ENCODE assay signal across 1 cellular context in genomic region chr10:46002189-46002687, GRCh38.
TF ChIP-seq lines count a peak whose summit lies in the region.
"Not testable (repeated sequence)": the region's sequence is repeated elsewhere in the genome, so short reads cannot be mapped to it uniquely, and the experiment has no call there.

No MANE protein-coding gene starts in this region.

TF ChIP-seq in HepG2, 621 proteins besides CTCF, POLR2A, EP300 and RAD21 (continued from another document and continues in another):
- TF ChIP-seq, protein P1, sequence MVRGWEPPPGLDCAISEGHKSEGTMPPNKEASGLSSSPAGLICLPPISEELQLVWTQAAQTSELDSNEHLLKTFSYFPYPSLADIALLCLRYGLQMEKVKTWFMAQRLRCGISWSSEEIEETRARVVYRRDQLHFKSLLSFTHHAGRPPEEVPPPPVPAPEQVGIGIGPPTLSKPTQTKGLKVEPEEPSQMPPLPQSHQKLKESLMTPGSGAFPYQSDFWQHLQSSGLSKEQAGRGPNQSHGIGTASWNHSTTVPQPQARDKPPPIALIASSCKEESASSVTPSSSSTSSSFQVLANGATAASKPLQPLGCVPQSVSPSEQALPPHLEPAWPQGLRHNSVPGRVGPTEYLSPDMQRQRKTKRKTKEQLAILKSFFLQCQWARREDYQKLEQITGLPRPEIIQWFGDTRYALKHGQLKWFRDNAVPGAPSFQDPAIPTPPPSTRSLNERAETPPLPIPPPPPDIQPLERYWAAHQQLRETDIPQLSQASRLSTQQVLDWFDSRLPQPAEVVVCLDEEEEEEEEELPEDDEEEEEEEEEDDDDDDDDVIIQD (CRISPR knock-in tag; IDR thresholded peaks at IDR 0.05; ENCODE audit: low read depth), result peak; percentile 57; the same call in 1 of the 2 replicates
- TF ChIP-seq MED1 (CRISPR knock-in tag; IDR thresholded peaks at IDR 0.05) (peak; percentile 90), POLR2AphosphoS5 (IDR thresholded peaks at IDR 0.05; ENCODE audit: low read depth, low read length) (peak; percentile 32; the same call in 1 of the 2 replicates), HDAC2 (CRISPR knock-in tag; IDR thresholded peaks at IDR 0.05) (peak; percentile 79), GABPA (CRISPR knock-in tag; IDR thresholded peaks at IDR 0.05; ENCODE audit: low read depth) (peak; percentile 52; the same call in 1 of the 2 replicates), SATB2 (CRISPR knock-in tag; IDR thresholded peaks at IDR 0.05) (peak; percentile 82; the same call in 1 of the 2 replicates), GFI1 (CRISPR knock-in tag; IDR thresholded peaks at IDR 0.05; ENCODE audit: borderline replicate concordance) (0 out of 2 replicates have a peak, but pooled peaks have one; percentile 18), LCORL (IDR thresholded peaks at IDR 0.05) (peak; percentile 29; the same call in 1 of the 2 replicates), ZNF616 (CRISPR knock-in tag; IDR thresholded peaks at IDR 0.05; ENCODE audit: low read depth) (peak; percentile 51; the same call in 1 of the 2 replicates), KDM6A (CRISPR knock-in tag; IDR thresholded peaks at IDR 0.05; ENCODE audit: low read depth) (0 out of 2 replicates have a peak, but pooled peaks have one; percentile 23), ZNF800 (CRISPR knock-in tag; IDR thresholded peaks at IDR 0.05) (0 out of 2 replicates have a peak, but pooled peaks have one; percentile 35), HNF4G (IDR thresholded peaks at IDR 0.05; ENCODE audit: borderline replicate concordance, low read depth, low read length) (peak; percentile 81), HNF4G (CRISPR knock-in tag; IDR thresholded peaks at IDR 0.05; ENCODE audit: borderline replicate concordance, low read depth) (0 out of 2 replicates have a peak, but pooled peaks have one; percentile 29), SAP130 (CRISPR knock-in tag; IDR thresholded peaks at IDR 0.05; ENCODE audit: low read depth) (peak; percentile 59; the same call in 1 of the 2 replicates), SOX6 (CRISPR knock-in tag; IDR thresholded peaks at IDR 0.05) (peak; percentile 54), HNF4A (CRISPR knock-in tag; IDR thresholded peaks at IDR 0.05) (peak; percentile 93), MAX (IDR thresholded peaks at IDR 0.05) (0 out of 2 replicates have a peak, but pooled peaks have one; percentile 25), ZNF264 (CRISPR knock-in tag; IDR thresholded peaks at IDR 0.05) (peak; percentile 99), GATAD1 (CRISPR knock-in tag; IDR thresholded peaks at IDR 0.05) (peak; percentile 52), KAT8 (CRISPR knock-in tag; IDR thresholded peaks at IDR 0.05) (peak; percentile 60; the same call in 1 of the 2 replicates), ZBTB43 (CRISPR knock-in tag; conservative IDR thresholded peaks at IDR 0.05) (0 out of 2 replicates have a peak, but pooled peaks have one; percentile 35), ZNF331 (CRISPR knock-in tag; IDR thresholded peaks at IDR 0.05) (peak; percentile 33; the same call in 1 of the 2 replicates), CEBPG (CRISPR knock-in tag; IDR thresholded peaks at IDR 0.05) (peak; percentile 20; the same call in 1 of the 2 replicates), TBX2 (CRISPR knock-in tag; IDR thresholded peaks at IDR 0.05; ENCODE audit: borderline replicate concordance) (peak; percentile 52; the same call in 1 of the 2 replicates), MIXL1 (CRISPR knock-in tag; IDR thresholded peaks at IDR 0.05) (peak; percentile 60; the same call in 1 of the 2 replicates), FOXK1 (CRISPR knock-in tag; IDR thresholded peaks at IDR 0.05; ENCODE audit: borderline replicate concordance, low read depth) (peak; percentile 59; the same call in 1 of the 2 replicates), NCOA2 (CRISPR knock-in tag; IDR thresholded peaks at IDR 0.05) (peak; percentile 81), DRAP1 (CRISPR knock-in tag; IDR thresholded peaks at IDR 0.05) (0 out of 2 replicates have a peak, but pooled peaks have one; percentile 31), FOXO1 (CRISPR knock-in tag; IDR thresholded peaks at IDR 0.05) (peak; percentile 55), ZNF878 (CRISPR knock-in tag; IDR thresholded peaks at IDR 0.05) (peak; percentile 76), GABPB1 (CRISPR knock-in tag; IDR thresholded peaks at IDR 0.05) (peak; percentile 40; the same call in 1 of the 2 replicates), GATAD2A (CRISPR knock-in tag; IDR thresholded peaks at IDR 0.05) (peak; percentile 81), NFIC (IDR thresholded peaks at IDR 0.05; ENCODE audit: low read length) (0 out of 2 replicates have a peak, but pooled peaks have one; percentile 59), BATF2 (CRISPR knock-in tag; IDR thresholded peaks at IDR 0.05) (0 out of 2 replicates have a peak, but pooled peaks have one; percentile 12), KLF16 (CRISPR knock-in tag; IDR thresholded peaks at IDR 0.05) (0 out of 4 replicates have a peak, but pooled peaks of 1 of the 2 experiments have one; percentile 55), ZSCAN9 (CRISPR knock-in tag; IDR thresholded peaks at IDR 0.05; ENCODE audit: borderline replicate concordance) (0 out of 2 replicates have a peak, but pooled peaks have one; percentile 35), SIX1 (CRISPR knock-in tag; IDR thresholded peaks at IDR 0.05; ENCODE audit: borderline replicate concordance) (peak; percentile 43; the same call in 1 of the 2 replicates)
- TF ChIP-seq, protein P2, sequence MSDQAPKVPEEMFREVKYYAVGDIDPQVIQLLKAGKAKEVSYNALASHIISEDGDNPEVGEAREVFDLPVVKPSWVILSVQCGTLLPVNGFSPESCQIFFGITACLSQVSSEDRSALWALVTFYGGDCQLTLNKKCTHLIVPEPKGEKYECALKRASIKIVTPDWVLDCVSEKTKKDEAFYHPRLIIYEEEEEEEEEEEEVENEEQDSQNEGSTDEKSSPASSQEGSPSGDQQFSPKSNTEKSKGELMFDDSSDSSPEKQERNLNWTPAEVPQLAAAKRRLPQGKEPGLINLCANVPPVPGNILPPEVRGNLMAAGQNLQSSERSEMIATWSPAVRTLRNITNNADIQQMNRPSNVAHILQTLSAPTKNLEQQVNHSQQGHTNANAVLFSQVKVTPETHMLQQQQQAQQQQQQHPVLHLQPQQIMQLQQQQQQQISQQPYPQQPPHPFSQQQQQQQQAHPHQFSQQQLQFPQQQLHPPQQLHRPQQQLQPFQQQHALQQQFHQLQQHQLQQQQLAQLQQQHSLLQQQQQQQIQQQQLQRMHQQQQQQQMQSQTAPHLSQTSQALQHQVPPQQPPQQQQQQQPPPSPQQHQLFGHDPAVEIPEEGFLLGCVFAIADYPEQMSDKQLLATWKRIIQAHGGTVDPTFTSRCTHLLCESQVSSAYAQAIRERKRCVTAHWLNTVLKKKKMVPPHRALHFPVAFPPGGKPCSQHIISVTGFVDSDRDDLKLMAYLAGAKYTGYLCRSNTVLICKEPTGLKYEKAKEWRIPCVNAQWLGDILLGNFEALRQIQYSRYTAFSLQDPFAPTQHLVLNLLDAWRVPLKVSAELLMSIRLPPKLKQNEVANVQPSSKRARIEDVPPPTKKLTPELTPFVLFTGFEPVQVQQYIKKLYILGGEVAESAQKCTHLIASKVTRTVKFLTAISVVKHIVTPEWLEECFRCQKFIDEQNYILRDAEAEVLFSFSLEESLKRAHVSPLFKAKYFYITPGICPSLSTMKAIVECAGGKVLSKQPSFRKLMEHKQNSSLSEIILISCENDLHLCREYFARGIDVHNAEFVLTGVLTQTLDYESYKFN (CRISPR knock-in tag; conservative IDR thresholded peaks at IDR 0.05), result peak; percentile 88
- not testable (repeated sequence) for TF ChIP-seq GABPA (IDR thresholded peaks at IDR 0.05; ENCODE audit: low read depth, low read length); LCORL (CRISPR knock-in tag; IDR thresholded peaks at IDR 0.05); SOX6 (IDR thresholded peaks at IDR 0.05)
- TF ChIP-seq, protein P3, sequence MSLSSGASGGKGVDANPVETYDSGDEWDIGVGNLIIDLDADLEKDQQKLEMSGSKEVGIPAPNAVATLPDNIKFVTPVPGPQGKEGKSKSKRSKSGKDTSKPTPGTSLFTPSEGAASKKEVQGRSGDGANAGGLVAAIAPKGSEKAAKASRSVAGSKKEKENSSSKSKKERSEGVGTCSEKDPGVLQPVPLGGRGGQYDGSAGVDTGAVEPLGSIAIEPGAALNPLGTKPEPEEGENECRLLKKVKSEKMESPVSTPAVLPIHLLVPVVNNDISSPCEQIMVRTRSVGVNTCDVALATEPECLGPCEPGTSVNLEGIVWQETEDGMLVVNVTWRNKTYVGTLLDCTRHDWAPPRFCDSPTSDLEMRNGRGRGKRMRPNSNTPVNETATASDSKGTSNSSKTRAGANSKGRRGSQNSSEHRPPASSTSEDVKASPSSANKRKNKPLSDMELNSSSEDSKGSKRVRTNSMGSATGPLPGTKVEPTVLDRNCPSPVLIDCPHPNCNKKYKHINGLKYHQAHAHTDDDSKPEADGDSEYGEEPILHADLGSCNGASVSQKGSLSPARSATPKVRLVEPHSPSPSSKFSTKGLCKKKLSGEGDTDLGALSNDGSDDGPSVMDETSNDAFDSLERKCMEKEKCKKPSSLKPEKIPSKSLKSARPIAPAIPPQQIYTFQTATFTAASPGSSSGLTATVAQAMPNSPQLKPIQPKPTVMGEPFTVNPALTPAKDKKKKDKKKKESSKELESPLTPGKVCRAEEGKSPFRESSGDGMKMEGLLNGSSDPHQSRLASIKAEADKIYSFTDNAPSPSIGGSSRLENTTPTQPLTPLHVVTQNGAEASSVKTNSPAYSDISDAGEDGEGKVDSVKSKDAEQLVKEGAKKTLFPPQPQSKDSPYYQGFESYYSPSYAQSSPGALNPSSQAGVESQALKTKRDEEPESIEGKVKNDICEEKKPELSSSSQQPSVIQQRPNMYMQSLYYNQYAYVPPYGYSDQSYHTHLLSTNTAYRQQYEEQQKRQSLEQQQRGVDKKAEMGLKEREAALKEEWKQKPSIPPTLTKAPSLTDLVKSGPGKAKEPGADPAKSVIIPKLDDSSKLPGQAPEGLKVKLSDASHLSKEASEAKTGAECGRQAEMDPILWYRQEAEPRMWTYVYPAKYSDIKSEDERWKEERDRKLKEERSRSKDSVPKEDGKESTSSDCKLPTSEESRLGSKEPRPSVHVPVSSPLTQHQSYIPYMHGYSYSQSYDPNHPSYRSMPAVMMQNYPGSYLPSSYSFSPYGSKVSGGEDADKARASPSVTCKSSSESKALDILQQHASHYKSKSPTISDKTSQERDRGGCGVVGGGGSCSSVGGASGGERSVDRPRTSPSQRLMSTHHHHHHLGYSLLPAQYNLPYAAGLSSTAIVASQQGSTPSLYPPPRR (CRISPR knock-in tag; IDR thresholded peaks at IDR 0.05; ENCODE audit: borderline replicate concordance), result peak; percentile 77; the same call in 1 of the 2 replicates
- TF ChIP-seq, protein P4, sequence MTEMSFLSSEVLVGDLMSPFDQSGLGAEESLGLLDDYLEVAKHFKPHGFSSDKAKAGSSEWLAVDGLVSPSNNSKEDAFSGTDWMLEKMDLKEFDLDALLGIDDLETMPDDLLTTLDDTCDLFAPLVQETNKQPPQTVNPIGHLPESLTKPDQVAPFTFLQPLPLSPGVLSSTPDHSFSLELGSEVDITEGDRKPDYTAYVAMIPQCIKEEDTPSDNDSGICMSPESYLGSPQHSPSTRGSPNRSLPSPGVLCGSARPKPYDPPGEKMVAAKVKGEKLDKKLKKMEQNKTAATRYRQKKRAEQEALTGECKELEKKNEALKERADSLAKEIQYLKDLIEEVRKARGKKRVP (CRISPR knock-in tag; IDR thresholded peaks at IDR 0.05), result peak in 1 of 2 experiments; percentile 26; a peak in 1 of 4 replicates
- TF ChIP-seq, protein P5, sequence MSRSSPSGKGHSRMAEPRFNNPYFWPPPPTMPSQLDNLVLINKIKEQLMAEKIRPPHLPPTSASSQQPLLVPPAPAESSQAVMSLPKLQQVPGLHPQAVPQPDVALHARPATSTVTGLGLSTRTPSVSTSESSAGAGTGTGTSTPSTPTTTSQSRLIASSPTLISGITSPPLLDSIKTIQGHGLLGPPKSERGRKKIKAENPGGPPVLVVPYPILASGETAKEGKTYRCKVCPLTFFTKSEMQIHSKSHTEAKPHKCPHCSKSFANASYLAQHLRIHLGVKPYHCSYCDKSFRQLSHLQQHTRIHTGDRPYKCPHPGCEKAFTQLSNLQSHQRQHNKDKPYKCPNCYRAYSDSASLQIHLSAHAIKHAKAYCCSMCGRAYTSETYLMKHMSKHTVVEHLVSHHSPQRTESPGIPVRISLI (CRISPR knock-in tag; IDR thresholded peaks at IDR 0.05; ENCODE audit: borderline replicate concordance), result 0 out of 2 replicates have a peak, but pooled peaks have one; percentile 43
